ENCODE assay signal across 7 cellular contexts in the genomic region with DNA sequence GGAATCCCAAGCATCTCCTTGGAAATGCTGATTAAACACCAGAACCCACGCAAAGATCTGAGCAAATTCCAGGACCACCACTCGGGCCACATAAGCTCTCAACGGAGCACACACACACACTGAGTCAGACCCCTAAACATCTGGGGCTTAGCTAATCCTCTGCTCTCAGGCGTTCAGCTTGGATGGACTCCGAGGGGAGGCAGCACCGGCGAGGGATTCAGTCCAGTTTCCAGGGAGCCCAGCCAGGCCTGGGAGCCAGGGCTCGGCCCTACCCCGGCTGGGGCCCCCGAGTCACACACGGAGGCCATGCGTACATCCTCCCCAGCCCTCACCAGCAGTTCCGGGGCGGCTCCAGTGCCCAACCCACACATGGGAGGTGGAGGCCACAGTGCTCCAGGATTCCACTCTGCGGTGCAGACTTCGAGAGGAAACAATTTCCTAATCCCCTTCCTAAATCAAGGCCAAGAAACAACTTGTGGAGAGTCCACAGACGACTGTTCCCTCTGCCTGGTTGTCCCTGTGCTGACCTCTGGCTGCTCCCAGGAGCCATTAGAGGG.
A peak's percentile ranks its signal among the peaks of the same experiment; 100 is the strongest.
DNase-seq lines count a peak whose midpoint lies in the region; ATAC-seq and TF ChIP-seq lines count a peak whose summit lies in the region.

No MANE protein-coding gene starts in this region.

- intact Hi-C loops in esophagus muscularis mucosa (cut with DNase I), result no loop called here

- H3K4me3 ChIP-seq in esophagus muscularis mucosa (peak overlapping the region in 1 of 4 donors; percentile 16), muscle layer of colon (ENCODE audit: low read depth in 1 of 2, low read length in 2 of 2) (peak overlapping the region in 1 of 2 donors; percentile 25), urinary bladder (ENCODE audit: low read depth, low read length) (no peak overlapping the region)

- H3K27ac ChIP-seq in esophagus muscularis mucosa (replicated peaks in 1 of 4) (peak overlapping the region; percentile 56 to 80 (median 76)), muscle layer of colon (ENCODE audit: low read depth, low read length) (peak overlapping the region; percentile 56), urinary bladder (ENCODE audit: low read depth) (peak overlapping the region; percentile 74)

- DNase-seq in NCI-H524 treated with DMSO at 0.1 percent for 48 hours (lab: John Stamatoyannopoulos, UW) (peak; percentile 45), esophagus muscularis mucosa (ENCODE audit: extremely low spot score) (no peak), NCI-H1417 treated with DMSO at 0.1 percent for 48 hours (lab: John Stamatoyannopoulos, UW) (no peak), GM10248 (ENCODE audit: extremely low spot score) (no peak)

- no peaks in the 10 kb centered on the region for H3K36me3 ChIP-seq in esophagus muscularis mucosa
- H3K36me3 ChIP-seq in muscle layer of colon (ENCODE audit: insufficient read depth, low read length), result no peaks in the 10 kb centered on the region
- no peaks in the 10 kb centered on the region for H3K36me3 ChIP-seq in urinary bladder (ENCODE audit: insufficient read depth)

- H3K4me1 ChIP-seq in esophagus muscularis mucosa (peaks cover 21 to 55% (median 47%) of the 10 kb centered on the region in 4 donors), muscle layer of colon (ENCODE audit: insufficient read depth, low read length) (peaks cover 27% of the 10 kb centered on the region), urinary bladder (ENCODE audit: insufficient read depth) (no peaks in the 10 kb centered on the region)

- H3K9me3 ChIP-seq in esophagus muscularis mucosa (no peaks in the 10 kb centered on the region), muscle layer of colon (ENCODE audit: low read length) (no peaks in the 10 kb centered on the region)

- H3K27me3 ChIP-seq in esophagus muscularis mucosa (peaks cover 0 to 11% (median 0%) of the 10 kb centered on the region in 4 donors), muscle layer of colon (ENCODE audit: control insufficient read depth in 1 of 2, insufficient read depth in 2 of 2, low read length in 2 of 2) (no peaks in the 10 kb centered on the region)

- no peak overlapping the region for H3K9ac ChIP-seq in muscle layer of colon (ENCODE audit: low read length)

- CTCF ChIA-PET in GM10248 (lab: Yijun Ruan, JAX), result interaction anchor here (2.2 kb wide), 1 partner anchor 9 kb away, joined by 6 read pairs; no protein-coding TSS in a partner anchor

- no peak for TF ChIP-seq EP300 in esophagus muscularis mucosa (IDR thresholded peaks at IDR 0.05)

- no peak for TF ChIP-seq POLR2A in esophagus muscularis mucosa (IDR thresholded peaks at IDR 0.05; ENCODE audit: low read depth)

- no peak for ATAC-seq in SK-N-SH treated with all-trans-retinoic acid at 6 μM for 48 hours

- POLR2A ChIA-PET in GM10248 (lab: Yijun Ruan, JAX), result no interaction called here

- TF ChIP-seq CTCF in esophagus muscularis mucosa (IDR thresholded peaks at IDR 0.05), result no peak
- no peak for TF ChIP-seq CTCF in GM10248 (IDR thresholded peaks at IDR 0.05; ENCODE audit: control extremely low read depth, extremely low read depth, low read depth, missing control alignments)

- WGBS in esophagus muscularis mucosa, result 11% methylated on average over 10 of the region's 17 CpGs
- WGBS in urinary bladder, result 10% methylated on average over 17 of the region's 17 CpGs

TF ChIP-seq in SK-N-SH treated with all-trans-retinoic acid at 6 μM for 48 hours, 23 proteins besides CTCF, POLR2A, EP300 and RAD21:
- TF ChIP-seq ZNF70 (CRISPR knock-in tag; IDR thresholded peaks at IDR 0.05), result no peak
- TF ChIP-seq ZNF565 (CRISPR knock-in tag; conservative IDR thresholded peaks at IDR 0.05; ENCODE audit: low read depth), result no peak
- no peak for TF ChIP-seq TCF4 (CRISPR knock-in tag; IDR thresholded peaks at IDR 0.05; ENCODE audit: borderline replicate concordance)
- TF ChIP-seq, protein P1, sequence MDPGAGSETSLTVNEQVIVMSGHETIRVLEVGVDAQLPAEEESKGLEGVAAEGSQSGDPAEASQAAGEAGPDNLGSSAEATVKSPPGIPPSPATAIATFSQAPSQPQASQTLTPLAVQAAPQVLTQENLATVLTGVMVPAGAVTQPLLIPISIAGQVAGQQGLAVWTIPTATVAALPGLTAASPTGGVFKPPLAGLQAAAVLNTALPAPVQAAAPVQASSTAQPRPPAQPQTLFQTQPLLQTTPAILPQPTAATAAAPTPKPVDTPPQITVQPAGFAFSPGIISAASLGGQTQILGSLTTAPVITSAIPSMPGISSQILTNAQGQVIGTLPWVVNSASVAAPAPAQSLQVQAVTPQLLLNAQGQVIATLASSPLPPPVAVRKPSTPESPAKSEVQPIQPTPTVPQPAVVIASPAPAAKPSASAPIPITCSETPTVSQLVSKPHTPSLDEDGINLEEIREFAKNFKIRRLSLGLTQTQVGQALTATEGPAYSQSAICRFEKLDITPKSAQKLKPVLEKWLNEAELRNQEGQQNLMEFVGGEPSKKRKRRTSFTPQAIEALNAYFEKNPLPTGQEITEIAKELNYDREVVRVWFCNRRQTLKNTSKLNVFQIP (CRISPR knock-in tag; IDR thresholded peaks at IDR 0.05; ENCODE audit: borderline replicate concordance, low read depth), result no peak
- TF ChIP-seq, protein P2, sequence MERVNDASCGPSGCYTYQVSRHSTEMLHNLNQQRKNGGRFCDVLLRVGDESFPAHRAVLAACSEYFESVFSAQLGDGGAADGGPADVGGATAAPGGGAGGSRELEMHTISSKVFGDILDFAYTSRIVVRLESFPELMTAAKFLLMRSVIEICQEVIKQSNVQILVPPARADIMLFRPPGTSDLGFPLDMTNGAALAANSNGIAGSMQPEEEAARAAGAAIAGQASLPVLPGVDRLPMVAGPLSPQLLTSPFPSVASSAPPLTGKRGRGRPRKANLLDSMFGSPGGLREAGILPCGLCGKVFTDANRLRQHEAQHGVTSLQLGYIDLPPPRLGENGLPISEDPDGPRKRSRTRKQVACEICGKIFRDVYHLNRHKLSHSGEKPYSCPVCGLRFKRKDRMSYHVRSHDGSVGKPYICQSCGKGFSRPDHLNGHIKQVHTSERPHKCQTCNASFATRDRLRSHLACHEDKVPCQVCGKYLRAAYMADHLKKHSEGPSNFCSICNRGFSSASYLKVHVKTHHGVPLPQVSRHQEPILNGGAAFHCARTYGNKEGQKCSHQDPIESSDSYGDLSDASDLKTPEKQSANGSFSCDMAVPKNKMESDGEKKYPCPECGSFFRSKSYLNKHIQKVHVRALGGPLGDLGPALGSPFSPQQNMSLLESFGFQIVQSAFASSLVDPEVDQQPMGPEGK (CRISPR knock-in tag; IDR thresholded peaks at IDR 0.05; ENCODE audit: borderline replicate concordance), result no peak
- TF ChIP-seq ZFP3 (CRISPR knock-in tag; IDR thresholded peaks at IDR 0.05), result no peak
